ENCODE assay signal across 39 cellular contexts in genomic region chr4:153852501-153852900, GRCh38.
"Had no signal": no experiment of that assay in that cellular context is flagged by ENCODE, and none has a peak within 500 bp of the region (broad histone marks: within the 10 kb centered on the region; RNA-seq: fewer than 3 reads in every experiment).

No MANE protein-coding gene starts in this region.

- H3K4me1 Mint-ChIP-seq: activated naive CD4-positive, alpha-beta T cell treated with anti-CD3 and anti-CD28 coated beads, Interleukin-2, amount 10 ng/mL, durations not matched to agents 7 days and 5 days; activated naive CD4-positive, alpha-beta T cell treated with anti-CD3 and anti-CD28 coated beads, Interleukin-2, amount 50 U/mL, for 24 hours; activated naive CD8-positive, alpha-beta T cell treated with anti-CD3 and anti-CD28 coated beads for 36 hours; activated naive CD8-positive, alpha-beta T cell treated with anti-CD3 and anti-CD28 coated beads, Interleukin-2, amount 10 ng/mL, durations not matched to agents 7 days and 5 days; activated naive CD8-positive, alpha-beta T cell treated with anti-CD3 and anti-CD28 coated beads, Interleukin-2, amount 50 U/mL, for 24 hours; activated T-helper 17 cell treated with anti-CD3 and anti-CD28 coated beads, Interleukin-2, amount 50 U/mL, for 72 hours; central memory CD8-positive, alpha-beta T cell had no signal

- DNase-seq: activated effector memory CD4-positive, alpha-beta T cell treated with anti-CD3 and anti-CD28 coated beads, Interleukin-2, amount 50 U/mL, for 16 hours; activated effector memory CD4-positive, alpha-beta T cell treated with Interleukin-2 at 50 U/mL for 16 hours; activated gamma-delta T cell; activated gamma-delta T cell treated with Interleukin-2 at 50 U/mL for 16 hours; activated naive CD4-positive, alpha-beta T cell; activated naive CD4-positive, alpha-beta T cell treated with anti-CD3 and anti-CD28 coated beads for 36 hours; activated naive CD4-positive, alpha-beta T cell treated with anti-CD3 and anti-CD28 coated beads, Interleukin-2, amount 10 ng/mL, durations not matched to agents 7 days and 5 days; activated naive CD4-positive, alpha-beta T cell treated with anti-CD3 and anti-CD28 coated beads, Interleukin-2, amount 50 U/mL, for 16 hours; activated naive CD4-positive, alpha-beta T cell treated with Interleukin-2 at 50 U/mL for 16 hours; activated naive CD8-positive, alpha-beta T cell treated with anti-CD3 and anti-CD28 coated beads for 36 hours; activated naive CD8-positive, alpha-beta T cell treated with anti-CD3 and anti-CD28 coated beads, Interleukin-2, amount 10 ng/mL, durations not matched to agents 7 days and 5 days; activated naive CD8-positive, alpha-beta T cell treated with anti-CD3 and anti-CD28 coated beads, Interleukin-2, amount 50 U/mL, for 24 hours; activated T-cell treated with anti-CD3 and anti-CD28 coated beads for 4 hours; activated T-cell treated with anti-CD3 and anti-CD28 coated beads, Interleukin-2, amount 50 U/mL, for 1 hour; activated T-cell treated with anti-CD3 and anti-CD28 coated beads, Interleukin-2, amount 50 U/mL, for 24 hours; activated T-cell treated with anti-CD3 and anti-CD28 coated beads, Interleukin-2, amount 50 U/mL, for 4 hours; activated T-cell treated with anti-CD3 and anti-CD28 coated beads, Interleukin-2, amount 50 U/mL, for 48 hours; activated T-cell treated with anti-CD3 and anti-CD28 coated beads, Interleukin-2, amount 50 U/mL, for 72 hours; adrenal gland; amniotic stem cell; amygdala; anterior cingulate cortex; aorta; body of pancreas; brain microvascular endothelial cell; caudate nucleus; central memory CD4-positive, alpha-beta T cell; cerebellar nuclear complex had no signal

- ATAC-seq: activated naive CD4-positive, alpha-beta T cell treated with anti-CD3 and anti-CD28 coated beads, Interleukin-2, amount 50 U/mL, for 72 hours; activated naive CD8-positive, alpha-beta T cell treated with anti-CD3 and anti-CD28 coated beads, Interleukin-2, amount 50 U/mL, for 24 hours; activated T-cell treated with anti-CD3 and anti-CD28 coated beads, Interleukin-2, amount 50 U/mL, for 4 hours; activated T-cell treated with anti-CD3 and anti-CD28 coated beads, Interleukin-2, amount 50 U/mL, for 72 hours; activated T-helper 17 cell treated with anti-CD3 and anti-CD28 coated beads, Interleukin-2, amount 50 U/mL, for 72 hours; body of pancreas had no signal

- H3K36me3 ChIP-seq: adrenal gland, ascending aorta, brain microvascular endothelial cell, breast epithelium, cardiac muscle cell had no signal

- H3K36me3 Mint-ChIP-seq: activated naive CD4-positive, alpha-beta T cell treated with anti-CD3 and anti-CD28 coated beads, Interleukin-2, amount 10 ng/mL, durations not matched to agents 7 days and 5 days; activated naive CD4-positive, alpha-beta T cell treated with anti-CD3 and anti-CD28 coated beads, Interleukin-2, amount 50 U/mL, for 24 hours; activated naive CD8-positive, alpha-beta T cell; activated naive CD8-positive, alpha-beta T cell treated with anti-CD3 and anti-CD28 coated beads, Interleukin-2, amount 10 ng/mL, durations not matched to agents 7 days and 5 days had no signal

- H3K27ac Mint-ChIP-seq: activated naive CD4-positive, alpha-beta T cell treated with anti-CD3 and anti-CD28 coated beads for 36 hours; activated naive CD4-positive, alpha-beta T cell treated with anti-CD3 and anti-CD28 coated beads, Interleukin-2, amount 10 ng/mL, durations not matched to agents 7 days and 5 days; activated naive CD4-positive, alpha-beta T cell treated with anti-CD3 and anti-CD28 coated beads, Interleukin-2, amount 50 U/mL, for 24 hours; activated naive CD4-positive, alpha-beta T cell treated with anti-CD3 and anti-CD28 coated beads, Interleukin-2, amount 50 U/mL, for 72 hours; activated naive CD8-positive, alpha-beta T cell; activated naive CD8-positive, alpha-beta T cell treated with anti-CD3 and anti-CD28 coated beads for 36 hours; activated naive CD8-positive, alpha-beta T cell treated with anti-CD3 and anti-CD28 coated beads, Interleukin-2, amount 10 ng/mL, durations not matched to agents 7 days and 5 days; activated naive CD8-positive, alpha-beta T cell treated with anti-CD3 and anti-CD28 coated beads, Interleukin-2, amount 50 U/mL, for 24 hours; activated T-cell treated with anti-CD3 and anti-CD28 coated beads, Interleukin-2, amount 50 U/mL, for 24 hours; activated T-cell treated with anti-CD3 and anti-CD28 coated beads, Interleukin-2, amount 50 U/mL, for 72 hours; activated T-helper 1 cell treated with anti-CD3 and anti-CD28 coated beads, Interleukin-12 subunit alpha, Interleukin-12 subunit beta, Interleukin-2, Interleukin-4 antibody, amounts not matched to agents 30 ng/mL and 10 ng/mL and 1 ng/mL, durations not matched to agents 14 hours and 24 hours and 36 hours; activated T-helper 17 cell treated with anti-CD3 and anti-CD28 coated beads, Interleukin-2, amount 50 U/mL, for 72 hours; activated T-helper 2 cell treated with anti-CD3 and anti-CD28 coated beads, Interferon-gamma antibody, Interleukin-2, Interleukin-4, amounts not matched to agents 10 μg/mL and 5 μg/mL and 100 μg/mL, durations not matched to agents 14 hours and 24 hours and 36 hours; brain had no signal

- H3K4me3 Mint-ChIP-seq: activated naive CD4-positive, alpha-beta T cell treated with anti-CD3 and anti-CD28 coated beads for 36 hours; activated naive CD4-positive, alpha-beta T cell treated with anti-CD3 and anti-CD28 coated beads, Interleukin-2, amount 10 ng/mL, durations not matched to agents 7 days and 5 days; activated naive CD4-positive, alpha-beta T cell treated with anti-CD3 and anti-CD28 coated beads, Interleukin-2, amount 50 U/mL, for 24 hours; activated naive CD8-positive, alpha-beta T cell; activated naive CD8-positive, alpha-beta T cell treated with anti-CD3 and anti-CD28 coated beads for 36 hours; activated naive CD8-positive, alpha-beta T cell treated with anti-CD3 and anti-CD28 coated beads, Interleukin-2, amount 10 ng/mL, durations not matched to agents 7 days and 5 days; activated naive CD8-positive, alpha-beta T cell treated with anti-CD3 and anti-CD28 coated beads, Interleukin-2, amount 50 U/mL, for 24 hours; activated T-cell treated with anti-CD3 and anti-CD28 coated beads, Interleukin-2, amount 50 U/mL, for 24 hours; activated T-cell treated with anti-CD3 and anti-CD28 coated beads, Interleukin-2, amount 50 U/mL, for 4 hours; activated T-cell treated with anti-CD3 and anti-CD28 coated beads, Interleukin-2, amount 50 U/mL, for 72 hours; activated T-helper 1 cell treated with anti-CD3 and anti-CD28 coated beads, Interleukin-12 subunit alpha, Interleukin-12 subunit beta, Interleukin-2, Interleukin-4 antibody, amounts not matched to agents 30 ng/mL and 10 ng/mL and 1 ng/mL, durations not matched to agents 14 hours and 24 hours and 36 hours; activated T-helper 17 cell treated with anti-CD3 and anti-CD28 coated beads, Interleukin-2, amount 50 U/mL, for 72 hours; brain; central memory CD8-positive, alpha-beta T cell had no signal

- H3K9me3 ChIP-seq: adrenal gland, body of pancreas had no signal

- H3K27me3 ChIP-seq: adrenal gland, ascending aorta, body of pancreas, brain microvascular endothelial cell, breast epithelium, cardiac muscle cell had no signal

- H3K4me3 ChIP-seq: adrenal gland, ascending aorta, body of pancreas, breast epithelium, cardiac muscle cell had no signal

- H3K27ac ChIP-seq: adrenal gland, ascending aorta, body of pancreas, brain microvascular endothelial cell, breast epithelium had no signal

- H3K9me3 Mint-ChIP-seq: activated T-helper 1 cell treated with anti-CD3 and anti-CD28 coated beads, Interleukin-12 subunit alpha, Interleukin-12 subunit beta, Interleukin-2, Interleukin-4 antibody, amounts not matched to agents 30 ng/mL and 10 ng/mL and 1 ng/mL, durations not matched to agents 14 hours and 24 hours and 36 hours had no signal

- H3K4me1 ChIP-seq: adrenal gland, ascending aorta, body of pancreas, breast epithelium had no signal

- H3K27me3 Mint-ChIP-seq: activated naive CD4-positive, alpha-beta T cell treated with anti-CD3 and anti-CD28 coated beads, Interleukin-2, amount 10 ng/mL, durations not matched to agents 7 days and 5 days had no signal
